ENCODE assay signal across 8 cellular contexts in genomic region chrX:78140206-78140605, GRCh38. TPM values are rescaled to one million over a fixed set of nuclear protein-coding genes. Genes with fewer than 3 reads are reported as not detected.
DNase-seq lines count a peak whose midpoint lies in the region; ATAC-seq and TF ChIP-seq lines count a peak whose summit lies in the region.

No MANE protein-coding gene starts in this region.

- H3K36me3 ChIP-seq in BE2C (no peaks in the 10 kb centered on the region), GM23248 (ENCODE audit: low read depth) (no peaks in the 10 kb centered on the region)

- no peak overlapping the region for H3K9ac ChIP-seq in GM23248

- H3K36me3 Mint-ChIP-seq in activated CD8-positive, alpha-beta T cell treated with anti-CD3 and anti-CD28 coated beads for 36 hours (ENCODE audit: low read depth) = peaks cover 3% of the 10 kb centered on the region
- no peaks in the 10 kb centered on the region for H3K36me3 Mint-ChIP-seq in naive B cell

- H3K27me3 ChIP-seq in BE2C (no peaks in the 10 kb centered on the region), GM23248 (replicated peaks; ENCODE audit: insufficient read depth) (no peaks in the 10 kb centered on the region)

- H3K27ac Mint-ChIP-seq in activated CD8-positive, alpha-beta T cell treated with anti-CD3 and anti-CD28 coated beads for 36 hours = peak overlapping the region; percentile 56
- H3K27ac Mint-ChIP-seq in naive B cell = peak overlapping the region in 1 of 6 donors; percentile 42

- no peaks in the 10 kb centered on the region for H3K79me2 ChIP-seq in GM23248 (ENCODE audit: insufficient read depth)

- no peak overlapping the region for H3K4me2 ChIP-seq in GM23248 (ENCODE audit: unreplicated experiment)

- no peak overlapping the region for H3K27ac ChIP-seq in GM23248

- WGBS in GM23248 (ENCODE audit: low coverage in 1 of 2, low lambda C conversion rate in 2 of 2, missing lambda C conversion rate in 2 of 2), 2 experiments = 80 to 85% methylated on average over 6 to 9 of the region's 9 CpGs

- in situ Hi-C loops in GM23248 (cut with MboI) = no loop called here

- H4K20me1 ChIP-seq in GM23248 (ENCODE audit: insufficient read depth) = no peaks in the 10 kb centered on the region

- intact Hi-C loops in activated CD8-positive, alpha-beta T cell treated with anti-CD3 and anti-CD28 coated beads for 36 hours (cut with micrococcal nuclease) = no loop called here
- intact Hi-C loops in head of caudate nucleus (cut with DNase I) (no loop called here), left ventricle myocardium superior (cut with micrococcal nuclease) (no loop called here)

- CTCF ChIA-PET in activated CD8-positive, alpha-beta T cell treated with anti-CD3 and anti-CD28 coated beads for 36 hours (lab: Charles Lee) = interaction anchor here (0.8 kb wide), 1 partner anchor 32 kb away, joined by 3 read pairs; no protein-coding TSS in a partner anchor

- no peaks in the 10 kb centered on the region for H3K27me3 Mint-ChIP-seq in activated CD8-positive, alpha-beta T cell treated with anti-CD3 and anti-CD28 coated beads for 36 hours
- no peaks in the 10 kb centered on the region for H3K27me3 Mint-ChIP-seq in naive B cell

- no peaks in the 10 kb centered on the region for H3K9me2 ChIP-seq in GM23248 (ENCODE audit: insufficient read depth)

- H3K4me3 ChIP-seq in BE2C (ENCODE audit: low read depth, low read length) (peak overlapping the region; percentile 79), GM23248 (no peak overlapping the region; the same call in 1 of the 2 replicates)

- no peak for ATAC-seq in activated CD8-positive, alpha-beta T cell treated with anti-CD3 and anti-CD28 coated beads for 36 hours
- no peak for ATAC-seq in naive B cell (ENCODE audit: low read depth in 2 of 2)
- no peak for ATAC-seq in HG02981 (IDR thresholded peaks at IDR 0.05; ENCODE audit: unreplicated experiment)
- no peak for ATAC-seq in left ventricle myocardium superior

- peaks cover 10% of the 10 kb centered on the region for H3K4me1 Mint-ChIP-seq in activated CD8-positive, alpha-beta T cell treated with anti-CD3 and anti-CD28 coated beads for 36 hours (ENCODE audit: low read depth)
- H3K4me1 Mint-ChIP-seq in naive B cell = peaks cover 0 to 7% (median 4%) of the 10 kb centered on the region in 3 donors

- H3K9me3 Mint-ChIP-seq in activated CD8-positive, alpha-beta T cell treated with anti-CD3 and anti-CD28 coated beads for 36 hours = no peaks in the 10 kb centered on the region
- peaks cover 0 to 7% (median 4%) of the 10 kb centered on the region in 7 donors for H3K9me3 Mint-ChIP-seq in naive B cell

- peak overlapping the region; percentile 86; the same call in 1 of the 2 replicates for H2AFZ ChIP-seq in GM23248

- peaks cover 18% of the 10 kb centered on the region; the same call in 1 of the 2 replicates for H3F3A ChIP-seq in GM23248 (ENCODE audit: insufficient read depth)

- H3K9me3 ChIP-seq in BE2C (no peaks in the 10 kb centered on the region), GM23248 (ENCODE audit: low read depth) (no peaks in the 10 kb centered on the region)

- peak overlapping the region; percentile 83 for H3K4me3 Mint-ChIP-seq in activated CD8-positive, alpha-beta T cell treated with anti-CD3 and anti-CD28 coated beads for 36 hours
- peak overlapping the region; percentile 84 to 95 (median 89) for H3K4me3 Mint-ChIP-seq in naive B cell

- POLR2A ChIA-PET in activated CD8-positive, alpha-beta T cell treated with anti-CD3 and anti-CD28 coated beads for 36 hours (lab: Charles Lee) = interaction anchor here (0.8 to 1.6 kb wide), 5 partner anchors 10 to 182 kb away, joined by 3 to 8 read pairs (median 4); no protein-coding TSS in a partner anchor

- H3K4me1 ChIP-seq in BE2C = no peaks in the 10 kb centered on the region
- no peaks in the 10 kb centered on the region for H3K4me1 ChIP-seq in GM23248 (ENCODE audit: insufficient read depth)

- no peak for TF ChIP-seq CTCF in BE2C (IDR thresholded peaks at IDR 0.05; ENCODE audit: low read depth, low read length)
- no peak for TF ChIP-seq CTCF in activated CD8-positive, alpha-beta T cell treated with anti-CD3 and anti-CD28 coated beads for 36 hours (IDR thresholded peaks at IDR 0.05)

- DNase-seq in BE2C = no peak
- no peak for DNase-seq in GM23248
- DNase-seq in activated CD8-positive, alpha-beta T cell treated with anti-CD3 and anti-CD28 coated beads for 36 hours = peak; percentile 10
- DNase-seq in naive B cell = no peak
- DNase-seq in head of caudate nucleus = no peak
- no peak for DNase-seq in ureter (ENCODE audit: low spot score)
- no peak for DNase-seq in left ventricle myocardium superior

RNA-seq across cellular contexts. Expression of gene TAF9B, which starts 0.8 kb away (rescaled TPM):
- polyA plus RNA-seq in BE2C (2012; ENCODE audit: insufficient read depth, insufficient read length, low read depth) = 12.1 TPM
- 9.2 and 12.4 TPM in 2 replicates for total RNA-seq in GM23248 (2014; rRNA removed; shearing (Covaris generic))
- 11.3 and 12.2 TPM in 2 replicates for polyA plus RNA-seq in GM23248 (2016; fragmentation: Nextera tagmentation; extraction: Ambion mirVana)
- 10 to 100 TPM; 11.3 to 13.4 TPM for total RNA-seq in activated CD8-positive, alpha-beta T cell treated with anti-CD3 and anti-CD28 coated beads for 36 hours
- 10 to 100 TPM in 5 of 6 donors, 1 to 10 TPM in 1; 9.2 to 19.2 (median 12.7) TPM for polyA plus RNA-seq in naive B cell (ENCODE audit: low read depth in 6 of 6)
- 35.1 TPM for total RNA-seq in ureter
- 19.1 TPM for total RNA-seq in left ventricle myocardium superior

RNA-seq across cellular contexts. Expression of gene PGK1, which starts 36.2 kb away (rescaled TPM):
- 564 TPM for polyA plus RNA-seq in BE2C (2012; ENCODE audit: insufficient read depth, insufficient read length, low read depth)
- total RNA-seq in GM23248 (2014; rRNA removed; shearing (Covaris generic)) = 644 and 818 TPM in 2 replicates
- polyA plus RNA-seq in GM23248 (2016; fragmentation: Nextera tagmentation; extraction: Ambion mirVana) = 749 and 768 TPM in 2 replicates
- 1,000 to 10,000 TPM; 1,745 to 1,759 TPM for total RNA-seq in activated CD8-positive, alpha-beta T cell treated with anti-CD3 and anti-CD28 coated beads for 36 hours
- 100 to 1,000 TPM; 325 to 587 (median 365) TPM for polyA plus RNA-seq in naive B cell (ENCODE audit: low read depth in 6 of 6)
- 359 TPM for total RNA-seq in ureter
- total RNA-seq in left ventricle myocardium superior = 448 TPM
